1 cellular context compared by ENCODE assay signal in the genomic region with DNA sequence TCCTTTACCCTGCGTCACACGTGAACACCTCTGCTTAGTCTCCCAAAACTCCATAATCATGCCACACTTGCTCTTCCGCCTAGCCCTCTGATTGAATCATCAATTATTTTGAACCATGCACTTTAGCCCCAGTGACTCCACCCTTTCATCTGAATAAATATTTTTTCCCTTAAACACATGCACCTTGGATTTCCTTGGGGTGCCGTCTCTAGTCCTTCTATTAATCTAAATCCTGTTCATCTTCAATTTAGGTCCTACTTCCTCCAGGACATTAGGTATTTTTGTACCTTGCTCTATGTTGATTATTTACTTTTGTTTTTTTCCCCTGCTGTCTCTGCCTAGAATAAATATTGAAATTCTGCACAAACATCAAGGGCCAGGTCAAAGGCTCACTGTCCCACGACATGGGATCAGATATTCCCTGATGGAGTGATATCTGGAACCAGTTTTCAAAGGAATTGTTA.
TF ChIP-seq lines count a peak whose summit lies in the region.

No MANE protein-coding gene starts in this region.

TF ChIP-seq in HepG2, 621 proteins besides CTCF, POLR2A, EP300 and RAD21 (continued from another document and continues in another):
- TF ChIP-seq, protein P1, sequence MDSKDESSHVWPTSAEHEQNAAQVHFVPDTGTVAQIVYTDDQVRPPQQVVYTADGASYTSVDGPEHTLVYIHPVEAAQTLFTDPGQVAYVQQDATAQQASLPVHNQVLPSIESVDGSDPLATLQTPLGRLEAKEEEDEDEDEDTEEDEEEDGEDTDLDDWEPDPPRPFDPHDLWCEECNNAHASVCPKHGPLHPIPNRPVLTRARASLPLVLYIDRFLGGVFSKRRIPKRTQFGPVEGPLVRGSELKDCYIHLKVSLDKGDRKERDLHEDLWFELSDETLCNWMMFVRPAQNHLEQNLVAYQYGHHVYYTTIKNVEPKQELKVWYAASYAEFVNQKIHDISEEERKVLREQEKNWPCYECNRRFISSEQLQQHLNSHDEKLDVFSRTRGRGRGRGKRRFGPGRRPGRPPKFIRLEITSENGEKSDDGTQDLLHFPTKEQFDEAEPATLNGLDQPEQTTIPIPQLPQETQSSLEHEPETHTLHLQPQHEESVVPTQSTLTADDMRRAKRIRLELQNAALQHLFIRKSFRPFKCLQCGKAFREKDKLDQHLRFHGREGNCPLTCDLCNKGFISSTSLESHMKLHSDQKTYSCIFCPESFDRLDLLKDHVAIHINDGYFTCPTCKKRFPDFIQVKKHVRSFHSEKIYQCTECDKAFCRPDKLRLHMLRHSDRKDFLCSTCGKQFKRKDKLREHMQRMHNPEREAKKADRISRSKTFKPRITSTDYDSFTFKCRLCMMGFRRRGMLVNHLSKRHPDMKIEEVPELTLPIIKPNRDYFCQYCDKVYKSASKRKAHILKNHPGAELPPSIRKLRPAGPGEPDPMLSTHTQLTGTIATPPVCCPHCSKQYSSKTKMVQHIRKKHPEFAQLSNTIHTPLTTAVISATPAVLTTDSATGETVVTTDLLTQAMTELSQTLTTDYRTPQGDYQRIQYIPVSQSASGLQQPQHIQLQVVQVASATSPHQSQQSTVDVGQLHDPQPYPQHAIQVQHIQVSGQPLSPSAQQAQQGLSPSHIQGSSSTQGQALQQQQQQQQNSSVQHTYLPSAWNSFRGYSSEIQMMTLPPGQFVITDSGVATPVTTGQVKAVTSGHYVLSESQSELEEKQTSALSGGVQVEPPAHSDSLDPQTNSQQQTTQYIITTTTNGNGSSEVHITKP (CRISPR knock-in tag; IDR thresholded peaks at IDR 0.05; ENCODE audit: low read depth), result no peak
- TF ChIP-seq MTF1 (CRISPR knock-in tag; IDR thresholded peaks at IDR 0.05), result no peak
- TF ChIP-seq ZNF792 (CRISPR knock-in tag; IDR thresholded peaks at IDR 0.05), result no peak
- TF ChIP-seq ISX (CRISPR knock-in tag; conservative IDR thresholded peaks at IDR 0.05), result no peak
- TF ChIP-seq AGO2 (optimal IDR thresholded peaks at IDR 0.05; ENCODE audit: low read depth, low read length), result no peak
- no peak for TF ChIP-seq ZNF589 (CRISPR knock-in tag; conservative IDR thresholded peaks at IDR 0.05)
- no peak for TF ChIP-seq PAX8 (CRISPR knock-in tag; IDR thresholded peaks at IDR 0.05; ENCODE audit: borderline replicate concordance)
- no peak for TF ChIP-seq ZNF343 (CRISPR knock-in tag; IDR thresholded peaks at IDR 0.05)
- TF ChIP-seq TMF1 (CRISPR knock-in tag; IDR thresholded peaks at IDR 0.05; ENCODE audit: low read depth), result no peak
- TF ChIP-seq ZBTB1 (CRISPR knock-in tag; IDR thresholded peaks at IDR 0.05; ENCODE audit: borderline replicate concordance), result no peak
- TF ChIP-seq ZNF44 (CRISPR knock-in tag; IDR thresholded peaks at IDR 0.05), result no peak
- TF ChIP-seq ZNF550 (CRISPR knock-in tag; IDR thresholded peaks at IDR 0.05; ENCODE audit: borderline replicate concordance), result no peak
- no peak for TF ChIP-seq RAD51 (IDR thresholded peaks at IDR 0.05; ENCODE audit: borderline replicate concordance)
- TF ChIP-seq SAP130 (CRISPR knock-in tag; IDR thresholded peaks at IDR 0.05; ENCODE audit: low read depth), result peak; percentile 53; the same call in 1 of the 2 replicates
- TF ChIP-seq, protein P2, sequence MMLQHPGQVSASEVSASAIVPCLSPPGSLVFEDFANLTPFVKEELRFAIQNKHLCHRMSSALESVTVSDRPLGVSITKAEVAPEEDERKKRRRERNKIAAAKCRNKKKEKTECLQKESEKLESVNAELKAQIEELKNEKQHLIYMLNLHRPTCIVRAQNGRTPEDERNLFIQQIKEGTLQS (CRISPR knock-in tag; IDR thresholded peaks at IDR 0.05), result no peak
- no peak for TF ChIP-seq NFIB (CRISPR knock-in tag; IDR thresholded peaks at IDR 0.05; ENCODE audit: borderline replicate concordance)
- no peak for TF ChIP-seq ZNF335 (CRISPR knock-in tag; IDR thresholded peaks at IDR 0.05)
- TF ChIP-seq, protein P3, sequence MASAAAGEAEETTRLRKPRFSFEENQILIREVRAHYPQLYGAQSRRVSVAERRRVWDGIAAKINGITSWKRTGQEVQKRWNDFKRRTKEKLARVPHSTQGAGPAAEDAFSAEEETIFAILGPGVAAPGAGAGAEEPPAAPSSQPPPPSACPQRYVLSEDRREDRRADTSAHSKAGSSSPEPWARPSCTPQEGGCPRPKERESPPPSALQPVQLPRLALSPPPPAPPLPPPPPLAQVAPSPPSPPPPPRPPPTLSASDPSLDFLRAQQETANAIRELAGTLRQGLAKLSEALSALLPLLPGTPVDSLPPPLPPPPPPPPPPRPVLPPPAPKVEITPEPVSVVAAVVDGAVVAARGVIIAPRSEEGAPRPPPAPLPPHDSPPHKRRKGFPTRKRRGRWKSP (CRISPR knock-in tag; IDR thresholded peaks at IDR 0.05), result no peak; the same call in 1 of the 2 replicates
- no peak for TF ChIP-seq PAF1 (CRISPR knock-in tag; IDR thresholded peaks at IDR 0.05)
- TF ChIP-seq, protein P4, sequence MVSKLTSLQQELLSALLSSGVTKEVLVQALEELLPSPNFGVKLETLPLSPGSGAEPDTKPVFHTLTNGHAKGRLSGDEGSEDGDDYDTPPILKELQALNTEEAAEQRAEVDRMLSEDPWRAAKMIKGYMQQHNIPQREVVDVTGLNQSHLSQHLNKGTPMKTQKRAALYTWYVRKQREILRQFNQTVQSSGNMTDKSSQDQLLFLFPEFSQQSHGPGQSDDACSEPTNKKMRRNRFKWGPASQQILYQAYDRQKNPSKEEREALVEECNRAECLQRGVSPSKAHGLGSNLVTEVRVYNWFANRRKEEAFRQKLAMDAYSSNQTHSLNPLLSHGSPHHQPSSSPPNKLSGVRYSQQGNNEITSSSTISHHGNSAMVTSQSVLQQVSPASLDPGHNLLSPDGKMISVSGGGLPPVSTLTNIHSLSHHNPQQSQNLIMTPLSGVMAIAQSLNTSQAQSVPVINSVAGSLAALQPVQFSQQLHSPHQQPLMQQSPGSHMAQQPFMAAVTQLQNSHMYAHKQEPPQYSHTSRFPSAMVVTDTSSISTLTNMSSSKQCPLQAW (CRISPR knock-in tag; IDR thresholded peaks at IDR 0.05), result peak; percentile 84
- TF ChIP-seq, protein P5, sequence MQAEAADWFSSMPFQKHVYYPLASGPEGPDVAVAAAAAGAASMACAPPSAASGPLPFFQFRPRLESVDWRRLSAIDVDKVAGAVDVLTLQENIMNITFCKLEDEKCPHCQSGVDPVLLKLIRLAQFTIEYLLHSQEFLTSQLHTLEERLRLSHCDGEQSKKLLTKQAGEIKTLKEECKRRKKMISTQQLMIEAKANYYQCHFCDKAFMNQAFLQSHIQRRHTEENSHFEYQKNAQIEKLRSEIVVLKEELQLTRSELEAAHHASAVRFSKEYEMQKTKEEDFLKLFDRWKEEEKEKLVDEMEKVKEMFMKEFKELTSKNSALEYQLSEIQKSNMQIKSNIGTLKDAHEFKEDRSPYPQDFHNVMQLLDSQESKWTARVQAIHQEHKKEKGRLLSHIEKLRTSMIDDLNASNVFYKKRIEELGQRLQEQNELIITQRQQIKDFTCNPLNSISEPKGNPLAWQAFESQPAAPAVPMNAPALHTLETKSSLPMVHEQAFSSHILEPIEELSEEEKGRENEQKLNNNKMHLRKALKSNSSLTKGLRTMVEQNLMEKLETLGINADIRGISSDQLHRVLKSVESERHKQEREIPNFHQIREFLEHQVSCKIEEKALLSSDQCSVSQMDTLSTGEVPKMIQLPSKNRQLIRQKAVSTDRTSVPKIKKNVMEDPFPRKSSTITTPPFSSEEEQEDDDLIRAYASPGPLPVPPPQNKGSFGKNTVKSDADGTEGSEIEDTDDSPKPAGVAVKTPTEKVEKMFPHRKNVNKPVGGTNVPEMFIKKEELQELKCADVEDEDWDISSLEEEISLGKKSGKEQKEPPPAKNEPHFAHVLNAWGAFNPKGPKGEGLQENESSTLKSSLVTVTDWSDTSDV (CRISPR knock-in tag; IDR thresholded peaks at IDR 0.05), result no peak
- TF ChIP-seq, protein P6, sequence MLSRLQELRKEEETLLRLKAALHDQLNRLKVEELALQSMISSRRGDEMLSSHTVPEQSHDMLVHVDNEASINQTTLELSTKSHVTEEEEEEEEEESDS (CRISPR knock-in tag; IDR thresholded peaks at IDR 0.05; ENCODE audit: borderline replicate concordance), result no peak
- no peak for TF ChIP-seq SETDB1 (CRISPR knock-in tag; IDR thresholded peaks at IDR 0.05; ENCODE audit: borderline replicate concordance)
- no peak for TF ChIP-seq SRY (CRISPR knock-in tag; IDR thresholded peaks at IDR 0.05)
- TF ChIP-seq FOXJ3 (CRISPR knock-in tag; IDR thresholded peaks at IDR 0.05; ENCODE audit: borderline replicate concordance), result peak; percentile 86; the same call in 1 of the 2 replicates
- no peak for TF ChIP-seq ZNF616 (CRISPR knock-in tag; IDR thresholded peaks at IDR 0.05; ENCODE audit: low read depth)
- no peak for TF ChIP-seq SNAI1 (CRISPR knock-in tag; IDR thresholded peaks at IDR 0.05; ENCODE audit: borderline replicate concordance)
- TF ChIP-seq CBX5 (CRISPR knock-in tag; IDR thresholded peaks at IDR 0.05; ENCODE audit: borderline replicate concordance), result no peak
- TF ChIP-seq SRSF1 (optimal IDR thresholded peaks at IDR 0.05; ENCODE audit: low read depth, low read length), result no peak
- no peak for TF ChIP-seq ZNF24 (IDR thresholded peaks at IDR 0.05)
- TF ChIP-seq ZNF746 (CRISPR knock-in tag; IDR thresholded peaks at IDR 0.05), result no peak
- TF ChIP-seq KDM3A (CRISPR knock-in tag; IDR thresholded peaks at IDR 0.05; ENCODE audit: low read depth), result 0 out of 2 replicates have a peak, but pooled peaks have one; percentile 12
- no peak for TF ChIP-seq U2AF1 (optimal IDR thresholded peaks at IDR 0.05; ENCODE audit: low read depth, low read length)
- no peak for TF ChIP-seq ZSCAN20 (CRISPR knock-in tag; IDR thresholded peaks at IDR 0.05; ENCODE audit: borderline replicate concordance)
- no peak for TF ChIP-seq MZF1 (CRISPR knock-in tag; IDR thresholded peaks at IDR 0.05; ENCODE audit: borderline replicate concordance)
- no peak for TF ChIP-seq ZSCAN9 (CRISPR knock-in tag; IDR thresholded peaks at IDR 0.05; ENCODE audit: borderline replicate concordance)
- TF ChIP-seq ZNF431 (CRISPR knock-in tag; IDR thresholded peaks at IDR 0.05; ENCODE audit: borderline replicate concordance, low read depth), result no peak
- TF ChIP-seq, protein P7, sequence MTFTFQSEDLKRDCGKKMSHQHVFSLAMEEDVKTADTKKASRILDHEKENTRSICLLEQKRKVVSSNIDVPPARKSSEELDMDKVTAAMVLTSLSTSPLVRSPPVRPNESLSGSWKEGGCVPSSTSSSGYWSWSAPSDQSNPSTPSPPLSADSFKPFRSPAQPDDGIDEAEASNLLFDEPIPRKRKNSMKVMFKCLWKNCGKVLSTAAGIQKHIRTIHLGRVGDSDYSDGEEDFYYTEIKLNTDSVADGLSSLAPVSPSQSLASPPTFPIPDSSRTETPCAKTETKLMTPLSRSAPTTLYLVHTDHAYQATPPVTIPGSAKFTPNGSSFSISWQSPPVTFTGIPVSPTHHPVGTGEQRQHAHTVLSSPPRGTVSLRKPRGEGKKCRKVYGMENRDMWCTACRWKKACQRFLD (CRISPR knock-in tag; IDR thresholded peaks at IDR 0.05; ENCODE audit: borderline replicate concordance), result no peak
- no peak for TF ChIP-seq ZNF564 (CRISPR knock-in tag; IDR thresholded peaks at IDR 0.05)
- no peak for TF ChIP-seq ZNF782 (CRISPR knock-in tag; IDR thresholded peaks at IDR 0.05; ENCODE audit: borderline replicate concordance)
- TF ChIP-seq, protein P8, sequence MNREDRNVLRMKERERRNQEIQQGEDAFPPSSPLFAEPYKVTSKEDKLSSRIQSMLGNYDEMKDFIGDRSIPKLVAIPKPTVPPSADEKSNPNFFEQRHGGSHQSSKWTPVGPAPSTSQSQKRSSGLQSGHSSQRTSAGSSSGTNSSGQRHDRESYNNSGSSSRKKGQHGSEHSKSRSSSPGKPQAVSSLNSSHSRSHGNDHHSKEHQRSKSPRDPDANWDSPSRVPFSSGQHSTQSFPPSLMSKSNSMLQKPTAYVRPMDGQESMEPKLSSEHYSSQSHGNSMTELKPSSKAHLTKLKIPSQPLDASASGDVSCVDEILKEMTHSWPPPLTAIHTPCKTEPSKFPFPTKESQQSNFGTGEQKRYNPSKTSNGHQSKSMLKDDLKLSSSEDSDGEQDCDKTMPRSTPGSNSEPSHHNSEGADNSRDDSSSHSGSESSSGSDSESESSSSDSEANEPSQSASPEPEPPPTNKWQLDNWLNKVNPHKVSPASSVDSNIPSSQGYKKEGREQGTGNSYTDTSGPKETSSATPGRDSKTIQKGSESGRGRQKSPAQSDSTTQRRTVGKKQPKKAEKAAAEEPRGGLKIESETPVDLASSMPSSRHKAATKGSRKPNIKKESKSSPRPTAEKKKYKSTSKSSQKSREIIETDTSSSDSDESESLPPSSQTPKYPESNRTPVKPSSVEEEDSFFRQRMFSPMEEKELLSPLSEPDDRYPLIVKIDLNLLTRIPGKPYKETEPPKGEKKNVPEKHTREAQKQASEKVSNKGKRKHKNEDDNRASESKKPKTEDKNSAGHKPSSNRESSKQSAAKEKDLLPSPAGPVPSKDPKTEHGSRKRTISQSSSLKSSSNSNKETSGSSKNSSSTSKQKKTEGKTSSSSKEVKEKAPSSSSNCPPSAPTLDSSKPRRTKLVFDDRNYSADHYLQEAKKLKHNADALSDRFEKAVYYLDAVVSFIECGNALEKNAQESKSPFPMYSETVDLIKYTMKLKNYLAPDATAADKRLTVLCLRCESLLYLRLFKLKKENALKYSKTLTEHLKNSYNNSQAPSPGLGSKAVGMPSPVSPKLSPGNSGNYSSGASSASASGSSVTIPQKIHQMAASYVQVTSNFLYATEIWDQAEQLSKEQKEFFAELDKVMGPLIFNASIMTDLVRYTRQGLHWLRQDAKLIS (CRISPR knock-in tag; IDR thresholded peaks at IDR 0.05), result no peak
- no peak for TF ChIP-seq ZBTB21 (CRISPR knock-in tag; IDR thresholded peaks at IDR 0.05)
- TF ChIP-seq ZBTB7B (CRISPR knock-in tag; IDR thresholded peaks at IDR 0.05), result no peak
- TF ChIP-seq ZKSCAN1 (IDR thresholded peaks at IDR 0.05; ENCODE audit: low read length), result no peak
- TF ChIP-seq, protein P9, sequence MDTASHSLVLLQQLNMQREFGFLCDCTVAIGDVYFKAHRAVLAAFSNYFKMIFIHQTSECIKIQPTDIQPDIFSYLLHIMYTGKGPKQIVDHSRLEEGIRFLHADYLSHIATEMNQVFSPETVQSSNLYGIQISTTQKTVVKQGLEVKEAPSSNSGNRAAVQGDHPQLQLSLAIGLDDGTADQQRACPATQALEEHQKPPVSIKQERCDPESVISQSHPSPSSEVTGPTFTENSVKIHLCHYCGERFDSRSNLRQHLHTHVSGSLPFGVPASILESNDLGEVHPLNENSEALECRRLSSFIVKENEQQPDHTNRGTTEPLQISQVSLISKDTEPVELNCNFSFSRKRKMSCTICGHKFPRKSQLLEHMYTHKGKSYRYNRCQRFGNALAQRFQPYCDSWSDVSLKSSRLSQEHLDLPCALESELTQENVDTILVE (CRISPR knock-in tag; IDR thresholded peaks at IDR 0.05), result no peak
- TF ChIP-seq TP53 (CRISPR knock-in tag; conservative IDR thresholded peaks at IDR 0.05), result no peak
- TF ChIP-seq ZNF264 (CRISPR knock-in tag; IDR thresholded peaks at IDR 0.05), result no peak
- no peak for TF ChIP-seq PTBP1 (IDR thresholded peaks at IDR 0.05; ENCODE audit: low read depth, low read length, poor library complexity, severe bottlenecking)
- TF ChIP-seq, protein P10, sequence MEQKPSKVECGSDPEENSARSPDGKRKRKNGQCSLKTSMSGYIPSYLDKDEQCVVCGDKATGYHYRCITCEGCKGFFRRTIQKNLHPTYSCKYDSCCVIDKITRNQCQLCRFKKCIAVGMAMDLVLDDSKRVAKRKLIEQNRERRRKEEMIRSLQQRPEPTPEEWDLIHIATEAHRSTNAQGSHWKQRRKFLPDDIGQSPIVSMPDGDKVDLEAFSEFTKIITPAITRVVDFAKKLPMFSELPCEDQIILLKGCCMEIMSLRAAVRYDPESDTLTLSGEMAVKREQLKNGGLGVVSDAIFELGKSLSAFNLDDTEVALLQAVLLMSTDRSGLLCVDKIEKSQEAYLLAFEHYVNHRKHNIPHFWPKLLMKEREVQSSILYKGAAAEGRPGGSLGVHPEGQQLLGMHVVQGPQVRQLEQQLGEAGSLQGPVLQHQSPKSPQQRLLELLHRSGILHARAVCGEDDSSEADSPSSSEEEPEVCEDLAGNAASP (CRISPR knock-in tag; IDR thresholded peaks at IDR 0.05; ENCODE audit: borderline replicate concordance), result 0 out of 2 replicates have a peak, but pooled peaks have one; percentile 34
